In the genomic region with DNA sequence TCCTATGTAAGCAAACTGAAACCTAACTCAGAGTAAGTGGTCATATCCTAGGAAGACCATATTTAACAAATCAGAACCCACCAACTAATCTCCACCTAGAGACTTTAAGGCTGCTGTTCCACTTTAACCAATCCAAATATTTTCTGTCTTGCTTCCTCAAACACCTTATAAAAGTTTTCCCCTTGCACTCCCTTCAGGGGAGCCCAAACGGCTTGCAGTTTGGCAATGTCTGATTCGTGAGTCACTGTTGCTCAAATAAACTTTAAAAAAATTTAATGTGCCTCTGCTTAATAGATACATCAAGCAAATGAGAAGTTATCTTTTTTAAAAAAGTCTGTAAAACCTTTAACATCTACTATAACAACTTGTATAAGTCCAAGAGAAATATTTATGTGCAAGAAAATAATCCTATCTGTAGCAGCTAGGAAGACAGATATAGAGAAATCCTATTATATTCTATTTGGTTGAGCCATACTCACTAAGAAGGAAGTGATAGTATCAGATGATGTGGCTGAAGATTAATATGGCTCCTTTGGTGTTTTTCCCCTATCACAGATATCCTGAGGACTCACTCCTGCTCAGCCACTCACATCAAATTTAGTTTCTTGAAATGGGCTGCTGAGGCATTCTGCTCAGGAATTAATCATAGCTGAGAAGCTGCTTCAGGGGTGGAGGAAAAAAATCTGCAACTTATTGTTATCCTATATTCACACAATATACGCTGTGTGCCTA, we compare ENCODE assay signal across 10 cellular contexts.
DNase-seq lines count a peak whose midpoint lies in the region; TF ChIP-seq lines count a peak whose summit lies in the region.
"Had no signal": no experiment of that assay in that cellular context is flagged by ENCODE, and none has a peak within 500 bp of the region (broad histone marks: within the 10 kb centered on the region; RNA-seq: fewer than 3 reads in every experiment).

No MANE protein-coding gene starts in this region.

- CTCF ChIA-PET in BJ (lab: Yijun Ruan, JAX), result no interaction called here

- H3K9ac ChIP-seq in mesendoderm (ENCODE audit: low read length), result no peak overlapping the region

- H2BK120ac ChIP-seq in mesendoderm (ENCODE audit: low read depth, low read length), result no peak overlapping the region

- H3K9me3 ChIP-seq in spleen, result no peaks in the 10 kb centered on the region
- H3K9me3 ChIP-seq: BE2C had no signal

- H3K27me3 ChIP-seq in BJ (ENCODE audit: control insufficient read depth, insufficient read depth, low read length) (no peaks in the 10 kb centered on the region), mesendoderm (ENCODE audit: insufficient read depth, low read length, poor library complexity) (no peaks in the 10 kb centered on the region), spleen (replicated peaks in 1 of 7) (no peaks in the 10 kb centered on the region)
- H3K27me3 ChIP-seq: BE2C had no signal

- no peak for TF ChIP-seq CTCF in BJ (IDR thresholded peaks at IDR 0.05; ENCODE audit: insufficient read depth, low read depth, low read length)
- TF ChIP-seq CTCF in coronary artery (IDR thresholded peaks at IDR 0.05), result no peak
- TF ChIP-seq CTCF in spleen (IDR thresholded peaks at IDR 0.05 in 8 of 11, conservative IDR thresholded peaks at IDR 0.05 in 3 of 11), result no peak

- intact Hi-C loops in spleen (cut with DNase I; ENCODE audit: low total_unique reads), result no loop called here

- DNase-seq in BJ (ENCODE audit: low read depth) (peak; percentile 55), NOMO-1 treated with dmso at 0.1 percent for 144 hours (lab: John Stamatoyannopoulos, UW; ENCODE audit: unreplicated experiment) (peak; percentile 16), coronary artery (ENCODE audit: low spot score) (no peak), mesendoderm (no peak), T-helper 9 cell (no peak), Ammon's horn (ENCODE audit: low spot score) (no peak), spleen (no peak)
- DNase-seq in stimulated activated naive CD4-positive, alpha-beta T cell treated with Interleukin-2 at 50 U/mL for 16 hours (lab: John Stamatoyannopoulos, UW), result no peak
- DNase-seq: BE2C, Kasumi-1 had no signal

- H3K36me3 ChIP-seq in BJ (ENCODE audit: control insufficient read depth, insufficient read depth, low read length) (no peaks in the 10 kb centered on the region), mesendoderm (ENCODE audit: control insufficient read depth, insufficient read depth, low read length) (no peaks in the 10 kb centered on the region), spleen (peaks cover 0 to 20% (median 0%) of the 10 kb centered on the region in 6 donors)
- H3K36me3 ChIP-seq: BE2C had no signal

- H4K8ac ChIP-seq in mesendoderm (ENCODE audit: low read depth, low read length), result no peak overlapping the region

- H3K79me2 ChIP-seq in mesendoderm (ENCODE audit: control insufficient read depth, insufficient read depth, low read length), result no peaks in the 10 kb centered on the region

- peak overlapping the region; percentile 51 for H3K56ac ChIP-seq in mesendoderm (ENCODE audit: low read length)

- H3K4me3 ChIP-seq in BJ (ENCODE audit: low read depth, low read length) (no peak overlapping the region), coronary artery (no peak overlapping the region), mesendoderm (ENCODE audit: low read length) (no peak overlapping the region), spleen (no peak overlapping the region)

- no peaks in the 10 kb centered on the region for H3K79me1 ChIP-seq in mesendoderm (ENCODE audit: low read length)

- no peak overlapping the region for H3K23ac ChIP-seq in mesendoderm (ENCODE audit: low read length)

- TF ChIP-seq POLR2A in spleen (IDR thresholded peaks at IDR 0.05), result no peak

- no peak overlapping the region for H4K5ac ChIP-seq in mesendoderm (ENCODE audit: low read length)

- no peak overlapping the region for H3K18ac ChIP-seq in mesendoderm (ENCODE audit: low read length)

- H3K4me2 ChIP-seq in mesendoderm (ENCODE audit: low read length), result no peak overlapping the region

- no peak overlapping the region for H2BK15ac ChIP-seq in mesendoderm (replicated peaks; ENCODE audit: low read depth)

- H2BK5ac ChIP-seq in mesendoderm (ENCODE audit: low read length), result no peak overlapping the region

- H3K4me1 ChIP-seq in mesendoderm (ENCODE audit: control insufficient read depth, low read depth, low read length), result peaks cover 14% of the 10 kb centered on the region
- peaks cover 0 to 15% (median 0%) of the 10 kb centered on the region in 6 donors for H3K4me1 ChIP-seq in spleen
- H3K4me1 ChIP-seq: BE2C had no signal

- H2AK5ac ChIP-seq in mesendoderm (ENCODE audit: low read length), result peak overlapping the region; percentile 31

- H3K27ac ChIP-seq in coronary artery, result peak overlapping the region; percentile 9 to 15
- H3K27ac ChIP-seq in mesendoderm (ENCODE audit: low read depth, low read length), result no peak overlapping the region
- H3K27ac ChIP-seq in spleen, result no peak overlapping the region

- no peak overlapping the region for H3K4ac ChIP-seq in mesendoderm (ENCODE audit: low read depth, low read length)

- POLR2A ChIA-PET in BJ (lab: Charles Lee), result no interaction called here

- WGBS in mesendoderm (ENCODE audit: extremely low coverage, insufficient coverage, low lambda C conversion rate), result no CpG with 5 or more reads among the region's 3 CpGs
- 64 to 88% (median 82%) methylated on average over 3 of the region's 3 CpGs for WGBS in spleen, 5 donors

Comparison
In these comparisons a context has a peak if more than half of its experiments do, and no peak if none do; other contexts are left out.
1. DNase-seq: peak in BJ (single experiment) and NOMO-1 treated with dmso at 0.1 percent for 144 hours (single experiment); none in coronary artery (single experiment), mesendoderm (single experiment), T-helper 9 cell (single experiment), Ammon's horn (single experiment), spleen (single experiment) and stimulated activated naive CD4-positive, alpha-beta T cell treated with Interleukin-2 at 50 U/mL for 16 hours (single experiment).
2. H3K27ac ChIP-seq: peak in coronary artery (2 of 2); none in mesendoderm (single experiment) and spleen (0 of 8).